11 cellular contexts compared by ENCODE assay signal in the genomic region with DNA sequence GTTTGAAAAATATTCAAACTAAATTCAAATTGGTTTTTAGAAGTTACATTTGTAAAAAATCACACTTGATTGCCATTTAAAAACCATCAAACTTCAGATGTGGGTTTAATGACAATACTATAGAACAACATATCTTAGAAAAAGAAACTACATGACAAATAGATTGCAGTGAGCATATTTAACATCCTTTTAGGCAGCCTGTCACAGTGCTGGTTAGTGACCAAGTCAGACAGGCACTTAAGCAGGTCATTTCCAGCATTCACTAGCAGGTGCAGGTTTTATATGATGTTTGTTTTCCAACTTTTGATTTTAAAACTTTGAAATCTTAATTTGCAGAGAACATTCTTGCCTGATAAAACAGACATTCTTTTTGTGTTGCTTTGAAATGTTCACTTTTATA.
DNase-seq lines count a peak whose midpoint lies in the region; ATAC-seq, FAIRE-seq and TF ChIP-seq lines count a peak whose summit lies in the region.
"Had no signal": no experiment of that assay in that cellular context is flagged by ENCODE, and none has a peak within 500 bp of the region (broad histone marks: within the 10 kb centered on the region; RNA-seq: fewer than 3 reads in every experiment).

No MANE protein-coding gene starts in this region.

- in situ Hi-C loops in HepG2 (cut with HindIII; ENCODE audit: extremely low pct_ligation_motif_present, low pct_unique_long_range_greater_than_20kb): no loop called here

- peaks cover 7% of the 10 kb centered on the region for H3K36me3 Mint-ChIP-seq in activated CD4-positive, alpha-beta memory T cell treated with anti-CD3 and anti-CD28 coated beads for 36 hours
- peaks cover 29% of the 10 kb centered on the region for H3K36me3 Mint-ChIP-seq in activated CD4-positive, alpha-beta memory T cell treated with anti-CD3 and anti-CD28 coated beads, Interleukin-2, amount 10 ng/mL, durations not matched to agents 7 days and 5 days (ENCODE audit: low read depth)
- H3K36me3 Mint-ChIP-seq in activated CD8-positive, alpha-beta T cell treated with anti-CD3 and anti-CD28 coated beads for 36 hours (ENCODE audit: low read depth): peaks cover 28% of the 10 kb centered on the region

- TF ChIP-seq RAD21 in HepG2 (CRISPR knock-in tag; IDR thresholded peaks at IDR 0.05): no peak

- peak; percentile 84 for ATAC-seq in activated CD8-positive, alpha-beta T cell treated with anti-CD3 and anti-CD28 coated beads for 36 hours
- ATAC-seq in HepG2: no peak
- no peak for ATAC-seq in HG03469 (IDR thresholded peaks at IDR 0.05; ENCODE audit: unreplicated experiment)
- no peak for ATAC-seq in omental fat pad (ENCODE audit: low FRiP score)

- no TSS peak for BruUV-seq in HepG2 (replicated peaks; lab: Mats Ljungman, UMichigan)

- no peaks in the 10 kb centered on the region for H3K27me3 ChIP-seq in HepG2 (ENCODE audit: control insufficient read depth in 1 of 2, insufficient read depth in 2 of 2, low read length in 2 of 2)
- no peaks in the 10 kb centered on the region for H3K27me3 ChIP-seq in subcutaneous abdominal adipose tissue (ENCODE audit: control insufficient read depth in 5 of 5, insufficient read depth in 4 of 5, low read length in 5 of 5)

- no peaks in the 10 kb centered on the region for H3K27me3 Mint-ChIP-seq in activated CD4-positive, alpha-beta memory T cell treated with anti-CD3 and anti-CD28 coated beads for 36 hours
- no peaks in the 10 kb centered on the region for H3K27me3 Mint-ChIP-seq in activated CD4-positive, alpha-beta memory T cell treated with anti-CD3 and anti-CD28 coated beads, Interleukin-2, amount 10 ng/mL, durations not matched to agents 7 days and 5 days
- H3K27me3 Mint-ChIP-seq in activated CD8-positive, alpha-beta T cell treated with anti-CD3 and anti-CD28 coated beads for 36 hours: no peaks in the 10 kb centered on the region

- POLR2A ChIA-PET in activated CD4-positive, alpha-beta memory T cell treated with anti-CD3 and anti-CD28 coated beads for 36 hours (lab: Charles Lee): no interaction called here
- POLR2A ChIA-PET in activated CD4-positive, alpha-beta memory T cell treated with anti-CD3 and anti-CD28 coated beads, Interleukin-2, amount 10 ng/mL, durations not matched to agents 7 days and 5 days (lab: Charles Lee): no interaction called here
- POLR2A ChIA-PET in activated CD8-positive, alpha-beta T cell treated with anti-CD3 and anti-CD28 coated beads for 36 hours (lab: Charles Lee): no interaction called here
- POLR2A ChIA-PET in HepG2 (lab: Yijun Ruan, JAX): no interaction called here

- H3K9me3 Mint-ChIP-seq in activated CD4-positive, alpha-beta memory T cell treated with anti-CD3 and anti-CD28 coated beads for 36 hours: no peaks in the 10 kb centered on the region
- H3K9me3 Mint-ChIP-seq in activated CD4-positive, alpha-beta memory T cell treated with anti-CD3 and anti-CD28 coated beads, Interleukin-2, amount 10 ng/mL, durations not matched to agents 7 days and 5 days: no peaks in the 10 kb centered on the region
- H3K9me3 Mint-ChIP-seq in activated CD8-positive, alpha-beta T cell treated with anti-CD3 and anti-CD28 coated beads for 36 hours: no peaks in the 10 kb centered on the region

- no peak overlapping the region for H3K4me2 ChIP-seq in HepG2 (ENCODE audit: low read depth, low read length)

- H3K4me3 Mint-ChIP-seq in activated CD4-positive, alpha-beta memory T cell treated with anti-CD3 and anti-CD28 coated beads for 36 hours: no peak overlapping the region
- no peak overlapping the region for H3K4me3 Mint-ChIP-seq in activated CD4-positive, alpha-beta memory T cell treated with anti-CD3 and anti-CD28 coated beads, Interleukin-2, amount 10 ng/mL, durations not matched to agents 7 days and 5 days
- no peak overlapping the region for H3K4me3 Mint-ChIP-seq in activated CD8-positive, alpha-beta T cell treated with anti-CD3 and anti-CD28 coated beads for 36 hours

- TF ChIP-seq CTCF in activated CD8-positive, alpha-beta T cell treated with anti-CD3 and anti-CD28 coated beads for 36 hours (IDR thresholded peaks at IDR 0.05): no peak
- no peak for TF ChIP-seq CTCF in HepG2 (CRISPR knock-in tag; IDR thresholded peaks at IDR 0.05)
- no peak for TF ChIP-seq CTCF in omental fat pad (IDR thresholded peaks at IDR 0.05)

- H3K9me3 ChIP-seq in HepG2 (ENCODE audit: low read length): no peaks in the 10 kb centered on the region
- H3K9me3 ChIP-seq in subcutaneous abdominal adipose tissue (ENCODE audit: control insufficient read depth in 5 of 5, low read length in 5 of 5): no peaks in the 10 kb centered on the region

- H3K4me1 ChIP-seq in HepG2 (ENCODE audit: insufficient read depth, low read length) (peaks cover 69% of the 10 kb centered on the region), subcutaneous abdominal adipose tissue (ENCODE audit: control insufficient read depth in 5 of 5, insufficient read depth in 5 of 5, low read length in 5 of 5) (peaks cover 0 to 44% (median 39%) of the 10 kb centered on the region in 5 donors)

- no peaks in the 10 kb centered on the region for H3K36me3 ChIP-seq in HepG2 (replicated peaks in 1 of 2; ENCODE audit: control insufficient read depth in 1 of 2, insufficient read depth in 2 of 2, low read length in 2 of 2)
- peaks cover 0 to 2% (median 0%) of the 10 kb centered on the region in 5 donors for H3K36me3 ChIP-seq in subcutaneous abdominal adipose tissue (ENCODE audit: control insufficient read depth in 5 of 5, insufficient read depth in 5 of 5, low read length in 5 of 5)

- no peak overlapping the region for H2AFZ ChIP-seq in HepG2 (ENCODE audit: low read length)

- H3K4me3 ChIP-seq in HepG2 (replicated peaks in 1 of 3; ENCODE audit: insufficient read depth in 1 of 3, low read depth in 2 of 3, low read length in 3 of 3) (no peak overlapping the region), subcutaneous abdominal adipose tissue (ENCODE audit: low read depth in 1 of 5, low read length in 5 of 5) (no peak overlapping the region)

- peaks cover 81% of the 10 kb centered on the region for H3K4me1 Mint-ChIP-seq in activated CD4-positive, alpha-beta memory T cell treated with anti-CD3 and anti-CD28 coated beads for 36 hours (ENCODE audit: low read depth)
- H3K4me1 Mint-ChIP-seq in activated CD4-positive, alpha-beta memory T cell treated with anti-CD3 and anti-CD28 coated beads, Interleukin-2, amount 10 ng/mL, durations not matched to agents 7 days and 5 days: peaks cover 47% of the 10 kb centered on the region
- H3K4me1 Mint-ChIP-seq in activated CD8-positive, alpha-beta T cell treated with anti-CD3 and anti-CD28 coated beads for 36 hours (ENCODE audit: low read depth): peaks cover 74% of the 10 kb centered on the region

- CTCF ChIA-PET in activated CD4-positive, alpha-beta memory T cell treated with anti-CD3 and anti-CD28 coated beads for 36 hours (lab: Charles Lee): no interaction called here
- CTCF ChIA-PET in activated CD4-positive, alpha-beta memory T cell treated with anti-CD3 and anti-CD28 coated beads, Interleukin-2, amount 10 ng/mL, durations not matched to agents 7 days and 5 days (lab: Charles Lee): no interaction called here
- CTCF ChIA-PET in activated CD8-positive, alpha-beta T cell treated with anti-CD3 and anti-CD28 coated beads for 36 hours (lab: Charles Lee): interaction anchor here (0.7 kb wide), 1 partner anchor 15 kb away, joined by 3 read pairs; no protein-coding TSS in a partner anchor
- CTCF ChIA-PET in HepG2 (lab: Yijun Ruan, JAX; ENCODE audit: low intra/inter-chr PET ratio, low total read pairs): no interaction called here

- no peak for FAIRE-seq in HepG2 (lab: Jason Lieb, UNC)
- FAIRE-seq: G401.6 had no signal

- H3K27ac ChIP-seq in HepG2 (ENCODE audit: extremely low read length, insufficient read depth, low read length) (peak overlapping the region; percentile 59), subcutaneous abdominal adipose tissue (ENCODE audit: low read depth, low read length) (peak overlapping the region; percentile 81)

- no peak for DNase-seq in activated CD4-positive, alpha-beta memory T cell treated with anti-CD3 and anti-CD28 coated beads for 36 hours
- DNase-seq in activated CD4-positive, alpha-beta memory T cell treated with anti-CD3 and anti-CD28 coated beads, Interleukin-2, amount 10 ng/mL, durations not matched to agents 7 days and 5 days: no peak
- peak; percentile 28 for DNase-seq in activated CD8-positive, alpha-beta T cell treated with anti-CD3 and anti-CD28 coated beads for 36 hours
- DNase-seq in HepG2 (ENCODE audit: low spot score) (no peak), AG08396 (ENCODE audit: low spot score) (no peak), omental fat pad (ENCODE audit: low spot score) (no peak)
- DNase-seq: NCI-H1436; stimulated activated CD4-positive, alpha-beta T cell treated with anti-CD3 and anti-CD28 coated beads, Interleukin-1b, Interleukin-23, amount 100 ng/mL, for 48 hours had no signal

- intact Hi-C loops in activated CD4-positive, alpha-beta memory T cell treated with anti-CD3 and anti-CD28 coated beads for 36 hours (cut with micrococcal nuclease): loop anchor here (1.0 kb wide), 1 partner anchor 18 kb away; no protein-coding TSS in a partner anchor
- intact Hi-C loops in activated CD8-positive, alpha-beta T cell treated with anti-CD3 and anti-CD28 coated beads for 36 hours (cut with micrococcal nuclease): no loop called here
- intact Hi-C loops in HepG2 (cut with micrococcal nuclease; ENCODE audit: unreplicated experiment): loop anchor here (5.0 kb wide), 2 partner anchors 57 to 112 kb away; no protein-coding TSS in a partner anchor

- no peak for TF ChIP-seq POLR2A in HepG2 (IDR thresholded peaks at IDR 0.05; ENCODE audit: insufficient read depth in 1 of 2, low read depth in 2 of 2, low read length in 2 of 2)

- TF ChIP-seq EP300 in HepG2 (IDR thresholded peaks at IDR 0.05; ENCODE audit: low read depth in 2 of 2, low read length in 2 of 2): no peak
- TF ChIP-seq EP300 in HepG2 (CRISPR knock-in tag; IDR thresholded peaks at IDR 0.05; ENCODE audit: borderline replicate concordance): no peak

- no peaks in the 10 kb centered on the region for H4K20me1 ChIP-seq in HepG2 (ENCODE audit: insufficient read depth, low read length)

- H3K79me2 ChIP-seq in HepG2 (ENCODE audit: insufficient read depth, low read length): peaks cover 54% of the 10 kb centered on the region

- peak overlapping the region; percentile 73 for H3K27ac Mint-ChIP-seq in activated CD4-positive, alpha-beta memory T cell treated with anti-CD3 and anti-CD28 coated beads for 36 hours
- H3K27ac Mint-ChIP-seq in activated CD4-positive, alpha-beta memory T cell treated with anti-CD3 and anti-CD28 coated beads, Interleukin-2, amount 10 ng/mL, durations not matched to agents 7 days and 5 days: no peak overlapping the region
- peak overlapping the region; percentile 70 for H3K27ac Mint-ChIP-seq in activated CD8-positive, alpha-beta T cell treated with anti-CD3 and anti-CD28 coated beads for 36 hours

- H3K9ac ChIP-seq in HepG2 (ENCODE audit: insufficient read depth, low read depth, low read length): no peak overlapping the region
- H3K9ac ChIP-seq in subcutaneous abdominal adipose tissue (ENCODE audit: low read length in 5 of 5): peak overlapping the region in 1 of 5 donors; percentile 6
